In genomic region chr13:56347014-56347413, GRCh38 we compare ENCODE assay signal across 33 cellular contexts.
"Had no signal": no experiment of that assay in that cellular context is flagged by ENCODE, and none has a peak within 500 bp of the region (broad histone marks: within the 10 kb centered on the region; RNA-seq: fewer than 3 reads in every experiment).

No MANE protein-coding gene starts in this region.

- H3K9me3 ChIP-seq: MG63 had no signal

- H3K36me3 ChIP-seq: MG63 had no signal

- H3K27me3 ChIP-seq: MG63 had no signal

- H3K4me3 ChIP-seq: MG63 had no signal

- DNase-seq: Karpas-422, Kasumi-1, MG63, MM.1S, MV-4-11, NCI-H1048, NCI-H1092, NCI-H1092 treated with DMSO at 0.1 percent for 48 hours, NCI-H1105, NCI-H1105 treated with DMSO at 0.1 percent for 48 hours, NCI-H1417 treated with DMSO at 0.1 percent for 48 hours, NCI-H1436, NCI-H1436 treated with DMSO at 0.1 percent for 48 hours, NCI-H146, NCI-H1694, NCI-H1694 treated with DMSO at 0.1 percent for 48 hours, NCI-H187, NCI-H187 treated with DMSO at 0.1 percent for 48 hours, NCI-H1930, NCI-H2029, NCI-H2029 treated with DMSO at 0.1 percent for 48 hours, NCI-H2081, NCI-H2081 treated with DMSO at 0.1 percent for 48 hours, NCI-H2107, NCI-H2171, NCI-H2171 treated with DMSO at 0.1 percent for 48 hours, NCI-H2227 treated with DMSO at 0.1 percent for 48 hours, NCI-H226, NCI-H345, NCI-H446, NCI-H446 treated with DMSO at 0.1 percent for 48 hours, NCI-H510A, NCI-H510A treated with DMSO at 0.1 percent for 48 hours had no signal
